ENCODE assay signal across 8 cellular contexts in genomic region chr7:2870471-2870941, GRCh38. TPM values are rescaled to one million over a fixed set of nuclear protein-coding genes. Genes with fewer than 3 reads are reported as not detected.
DNase-seq lines count a peak whose midpoint lies in the region; ATAC-seq and TF ChIP-seq lines count a peak whose summit lies in the region.

No MANE protein-coding gene starts in this region.

- intact Hi-C loops in adrenal gland (cut with DNase I) = no loop called here

- H3K9me3 ChIP-seq in SJCRH30 (replicated peaks) (no peaks in the 10 kb centered on the region), adrenal gland (replicated peaks in 1 of 3) (no peaks in the 10 kb centered on the region)

- no peaks in the 10 kb centered on the region for H3K27me3 Mint-ChIP-seq in stimulated activated naive B cell treated with anti-CD40 and anti-IgM and Interleukin-4, amounts not matched to agents 10 μg/mL and 1 μg/mL and 100 μg/mL, for 72 hours

- peak; percentile 88 to 89 for ATAC-seq in stimulated activated naive B cell treated with anti-CD40 and anti-IgM and Interleukin-4, amounts not matched to agents 10 μg/mL and 1 μg/mL and 100 μg/mL, for 72 hours (replicated peaks)

- H3K4me1 ChIP-seq in SJCRH30 (peaks cover 35% of the 10 kb centered on the region), adrenal gland (replicated peaks in 1 of 2) (no peaks in the 10 kb centered on the region)

- H3K27me3 ChIP-seq in SJCRH30 (no peaks in the 10 kb centered on the region), adrenal gland (no peaks in the 10 kb centered on the region)

- WGBS in adrenal gland, 4 donors = 19 to 31% (median 29%) methylated on average over 10 of the region's 10 CpGs

- H3K4me3 ChIP-seq in SJCRH30 (peak overlapping the region; percentile 48), adrenal gland (no peak overlapping the region)

- peak overlapping the region; percentile 61 to 69 for H3K4me3 Mint-ChIP-seq in stimulated activated naive B cell treated with anti-CD40 and anti-IgM and Interleukin-4, amounts not matched to agents 10 μg/mL and 1 μg/mL and 100 μg/mL, for 72 hours

- no peaks in the 10 kb centered on the region for H3K36me3 ChIP-seq in SJCRH30
- no peaks in the 10 kb centered on the region for H3K36me3 ChIP-seq in adrenal gland (replicated peaks in 1 of 2)

- TF ChIP-seq CTCF in adrenal gland (IDR thresholded peaks at IDR 0.05) = no peak

- H3K9me3 Mint-ChIP-seq in stimulated activated naive B cell treated with anti-CD40 and anti-IgM and Interleukin-4, amounts not matched to agents 10 μg/mL and 1 μg/mL and 100 μg/mL, for 72 hours = no peaks in the 10 kb centered on the region

- H3K27ac Mint-ChIP-seq in stimulated activated naive B cell treated with anti-CD40 and anti-IgM and Interleukin-4, amounts not matched to agents 10 μg/mL and 1 μg/mL and 100 μg/mL, for 72 hours = peak overlapping the region; percentile 63

- DNase-seq in COLO668 (lab: John Stamatoyannopoulos, UW; ENCODE audit: unreplicated experiment) (peak; percentile 65), HCEC 1CT (peak; percentile 41), SJCRH30 (peak; percentile 76 to 85), adrenal gland (peak; percentile 50 to 90 (median 65)), islet precursor cell (peak; percentile 91), NCI-H2171 (lab: John Stamatoyannopoulos, UW) (no peak), cortex of kidney (lab: John Stamatoyannopoulos, UW) (no peak)
- DNase-seq in stimulated activated naive B cell treated with anti-CD40 and anti-IgM and Interleukin-4, amounts not matched to agents 10 μg/mL and 1 μg/mL and 100 μg/mL, for 72 hours = peak; percentile 76

- H3K27ac ChIP-seq in SJCRH30 (peak overlapping the region; percentile 35), adrenal gland (no peak overlapping the region)

- TF ChIP-seq POLR2A in adrenal gland (IDR thresholded peaks at IDR 0.05) = no peak

- no peaks in the 10 kb centered on the region for H3K36me3 Mint-ChIP-seq in stimulated activated naive B cell treated with anti-CD40 and anti-IgM and Interleukin-4, amounts not matched to agents 10 μg/mL and 1 μg/mL and 100 μg/mL, for 72 hours

- H3K4me1 Mint-ChIP-seq in stimulated activated naive B cell treated with anti-CD40 and anti-IgM and Interleukin-4, amounts not matched to agents 10 μg/mL and 1 μg/mL and 100 μg/mL, for 72 hours = peaks cover 21 to 40% of the 10 kb centered on the region in 2 donors

RNA-seq across cellular contexts. Expression of gene GNA12, which starts 26.4 kb away (rescaled TPM):
- 18.1 and 19.3 TPM in 2 replicates for total RNA-seq in SJCRH30 (2014; rRNA removed; shearing (Covaris generic))
- 10 to 100 TPM; 34.1 to 65.1 (median 52.6) TPM for total RNA-seq in adrenal gland
- 10 to 100 TPM in 2 of 3 donors, 1 to 10 TPM in 1; 8.2 to 30.9 (median 16.9) TPM for polyA plus RNA-seq in adrenal gland

Comparison
In these comparisons a context has a peak if more than half of its experiments do, and no peak if none do; other contexts are left out.
1. DNase-seq: peak in COLO668 (single experiment), HCEC 1CT (single experiment), SJCRH30 (2 of 2), adrenal gland (7 of 7), islet precursor cell (single experiment) and stimulated activated naive B cell treated with anti-CD40 and anti-IgM and Interleukin-4, amounts not matched to agents 10 μg/mL and 1 μg/mL and 100 μg/mL, for 72 hours (single experiment); none in NCI-H2171 (single experiment) and cortex of kidney (single experiment).